Comparison of ENCODE assay signal across 21 cellular contexts in the genomic region with DNA sequence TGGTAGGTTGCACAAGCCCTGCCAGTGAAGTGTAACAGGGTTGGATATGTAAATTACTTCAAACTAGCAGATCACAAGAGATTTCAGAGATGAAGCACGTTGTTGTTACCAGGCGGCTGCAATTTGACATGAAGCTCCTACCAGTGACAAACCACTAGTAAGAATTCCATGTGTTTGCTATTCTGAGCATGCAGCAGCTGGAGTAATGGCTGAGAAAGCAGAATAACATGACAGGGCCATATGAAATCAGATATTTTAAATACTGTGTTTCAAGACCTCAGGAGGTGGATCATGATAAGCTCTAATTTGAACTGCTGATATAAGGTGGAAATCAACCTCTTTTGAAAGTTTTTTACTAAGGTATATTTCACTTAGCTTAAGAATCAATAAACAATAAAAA. TPM values are rescaled to one million over a fixed set of nuclear protein-coding genes. Genes with fewer than 3 reads are reported as not detected.
DNase-seq lines count a peak whose midpoint lies in the region; ATAC-seq, FAIRE-seq and TF ChIP-seq lines count a peak whose summit lies in the region.
"Had no signal": no experiment of that assay in that cellular context is flagged by ENCODE, and none has a peak within 500 bp of the region (broad histone marks: within the 10 kb centered on the region; RNA-seq: fewer than 3 reads in every experiment).

No MANE protein-coding gene starts in this region.

- H3K4me1 ChIP-seq in keratinocyte (ENCODE audit: control insufficient read depth, extremely low read depth, insufficient read depth, low read length) (no peaks in the 10 kb centered on the region), subcutaneous abdominal adipose tissue (ENCODE audit: control insufficient read depth in 5 of 5, insufficient read depth in 5 of 5, low read length in 5 of 5) (peaks cover 4 to 36% (median 24%) of the 10 kb centered on the region in 5 donors), adrenal gland (replicated peaks in 1 of 2) (no peaks in the 10 kb centered on the region)
- H3K4me1 ChIP-seq: HAP-1 had no signal

- no peaks in the 10 kb centered on the region for H3K9me1 ChIP-seq in keratinocyte (ENCODE audit: control insufficient read depth, extremely low read depth, insufficient read depth, low read length)

- TF ChIP-seq CTCF in keratinocyte (optimal IDR thresholded peaks at IDR 0.05 in 1 of 3, IDR thresholded peaks at IDR 0.05 in 1 of 3, conservative IDR thresholded peaks at IDR 0.05 in 1 of 3; ENCODE audit: extremely low read depth in 1 of 3, insufficient read depth in 2 of 3, low read length in 3 of 3) = no peak
- TF ChIP-seq CTCF in neural cell (IDR thresholded peaks at IDR 0.05; ENCODE audit: poor library complexity, severe bottlenecking) = no peak
- no peak for TF ChIP-seq CTCF in adrenal gland (IDR thresholded peaks at IDR 0.05)

- H3K4me2 ChIP-seq in keratinocyte (ENCODE audit: control insufficient read depth, extremely low read depth, insufficient read depth, low read depth, low read length) (no peak overlapping the region), neural cell (ENCODE audit: low read length) (no peak overlapping the region)

- intact Hi-C loops in adrenal gland (cut with DNase I) = loop anchor here (10.0 kb wide), 1 partner anchor 75 kb away; no protein-coding TSS in a partner anchor

- H3K4me3 ChIP-seq in keratinocyte (ENCODE audit: control insufficient read depth in 2 of 3, extremely low read depth in 1 of 3, insufficient read depth in 2 of 3, low read depth in 1 of 3, low read length in 3 of 3) (no peak overlapping the region), neural cell (ENCODE audit: low read length) (peak overlapping the region; percentile 38), subcutaneous abdominal adipose tissue (ENCODE audit: low read depth in 1 of 5, low read length in 5 of 5) (no peak overlapping the region), adrenal gland (no peak overlapping the region)
- H3K4me3 ChIP-seq: GM23248, HAP-1 had no signal

- H3K27ac ChIP-seq in keratinocyte (ENCODE audit: control insufficient read depth, insufficient read depth, low read length) = no peak overlapping the region
- peak overlapping the region; percentile 48 for H3K27ac ChIP-seq in neural cell (ENCODE audit: low read length)
- H3K27ac ChIP-seq in subcutaneous abdominal adipose tissue (ENCODE audit: low read depth, low read length) = peak overlapping the region; percentile 34
- no peak overlapping the region for H3K27ac ChIP-seq in adrenal gland
- H3K27ac ChIP-seq: GM23248, HL-60, RWPE1 had no signal

- H4K20me1 ChIP-seq in keratinocyte (ENCODE audit: control insufficient read depth, extremely low read depth, insufficient read depth, low read length) = no peaks in the 10 kb centered on the region
- H4K20me1 ChIP-seq in neural cell (ENCODE audit: insufficient read depth) = no peaks in the 10 kb centered on the region

- no peaks in the 10 kb centered on the region for H3F3A ChIP-seq in neural cell (ENCODE audit: insufficient read depth, low read length, poor library complexity, severe bottlenecking)

- H3K9ac ChIP-seq in keratinocyte (ENCODE audit: control insufficient read depth, extremely low read depth, insufficient read depth, low read length) = no peak overlapping the region
- peak overlapping the region; percentile 1 for H3K9ac ChIP-seq in neural cell (ENCODE audit: low read length)
- no peak overlapping the region for H3K9ac ChIP-seq in subcutaneous abdominal adipose tissue (ENCODE audit: low read length in 5 of 5)
- H3K9ac ChIP-seq: GM23248 had no signal

- no peaks in the 10 kb centered on the region for H3K9me3 ChIP-seq in keratinocyte (ENCODE audit: control insufficient read depth, low read depth, low read length)
- no peaks in the 10 kb centered on the region for H3K9me3 ChIP-seq in neural cell (ENCODE audit: low read length)
- H3K9me3 ChIP-seq in subcutaneous abdominal adipose tissue (ENCODE audit: control insufficient read depth in 5 of 5, low read length in 5 of 5) = no peaks in the 10 kb centered on the region
- no peaks in the 10 kb centered on the region for H3K9me3 ChIP-seq in adrenal gland (replicated peaks in 1 of 3)
- H3K9me3 ChIP-seq: HAP-1 had no signal

- no peak for TF ChIP-seq RAD21 in neural cell (conservative IDR thresholded peaks at IDR 0.05)

- peak; percentile 39 for TF ChIP-seq EP300 in neural cell (conservative IDR thresholded peaks at IDR 0.05; ENCODE audit: poor library complexity, severe bottlenecking)

- ATAC-seq in GM18907 (IDR thresholded peaks at IDR 0.05; ENCODE audit: unreplicated experiment) = no peak
- ATAC-seq: SK-N-SH treated with all-trans-retinoic acid at 6 μM for 48 hours had no signal

- no peak for TF ChIP-seq POLR2A in adrenal gland (IDR thresholded peaks at IDR 0.05)

- H3K36me3 ChIP-seq in keratinocyte (ENCODE audit: control insufficient read depth in 2 of 2, extremely low read depth in 1 of 2, insufficient read depth in 2 of 2, low read length in 2 of 2) = no peaks in the 10 kb centered on the region
- no peaks in the 10 kb centered on the region for H3K36me3 ChIP-seq in neural cell (ENCODE audit: insufficient read depth, low read length)
- H3K36me3 ChIP-seq in subcutaneous abdominal adipose tissue (ENCODE audit: control insufficient read depth in 5 of 5, insufficient read depth in 5 of 5, low read length in 5 of 5) = peaks cover 0 to 9% (median 0%) of the 10 kb centered on the region in 5 donors
- no peaks in the 10 kb centered on the region for H3K36me3 ChIP-seq in adrenal gland (replicated peaks in 1 of 2)
- H3K36me3 ChIP-seq: HAP-1 had no signal

- no peaks in the 10 kb centered on the region for H3K79me2 ChIP-seq in keratinocyte (ENCODE audit: control insufficient read depth, insufficient read depth, low read length)
- peaks cover 12% of the 10 kb centered on the region for H3K79me2 ChIP-seq in neural cell (replicated peaks; ENCODE audit: insufficient read depth, low read length)

- DNase-seq in NCI-H526 (lab: John Stamatoyannopoulos, UW) (peak; percentile 14 to 64), keratinocyte (ENCODE audit: low read depth, low spot score) (no peak), dedifferentiated amniotic fluid mesenchymal stem cell (ENCODE audit: extremely low spot score) (no peak), adrenal gland (no peak)
- DNase-seq: ACHN; C1 segment of cervical spinal cord; CD8-positive, alpha-beta memory T cell; DMS79 treated with DMSO at 0.1 percent for 48 hours; GM23248; NCI-H1436; NCI-H1930; NCI-H446; SIG-M5 had no signal

- WGBS in adrenal gland, 4 donors = 88 to 100% (median 92%) methylated on average over 2 of the region's 2 CpGs

- FAIRE-seq in keratinocyte (lab: Jason Lieb, UNC) = peak; percentile 26
- FAIRE-seq: D721Med had no signal

- dilution Hi-C loops in keratinocyte (cut with MboI; ENCODE audit: extremely low pct_ligation_motif_present, low sequenced_read_pairs) = no loop called here

- no peaks in the 10 kb centered on the region for H3K9me2 ChIP-seq in neural cell (ENCODE audit: insufficient read depth, low read length)

- no peak overlapping the region for H2AFZ ChIP-seq in keratinocyte (ENCODE audit: control insufficient read depth, low read length)
- H2AFZ ChIP-seq in neural cell (ENCODE audit: low read depth, low read length) = no peak overlapping the region
- H2AFZ ChIP-seq: GM23248 had no signal

- H3K27me3 ChIP-seq in keratinocyte (ENCODE audit: control insufficient read depth, extremely low read depth, insufficient read depth, low read length) (no peaks in the 10 kb centered on the region), neural cell (ENCODE audit: insufficient read depth, low read depth, low read length) (no peaks in the 10 kb centered on the region), subcutaneous abdominal adipose tissue (ENCODE audit: control insufficient read depth in 5 of 5, insufficient read depth in 4 of 5, low read length in 5 of 5) (no peaks in the 10 kb centered on the region), adrenal gland (no peaks in the 10 kb centered on the region)

TF ChIP-seq in neural cell, 6 proteins besides CTCF, POLR2A, EP300 and RAD21 (continues in another document):
- TF ChIP-seq POLR2AphosphoS5 (IDR thresholded peaks at IDR 0.05) (no peak), TAF1 (IDR thresholded peaks at IDR 0.05; ENCODE audit: low read depth) (no peak), EZH2 (IDR thresholded peaks at IDR 0.05; ENCODE audit: borderline replicate concordance, insufficient read depth, low read length, poor library complexity, severe bottlenecking) (no peak), MXI1 (conservative IDR thresholded peaks at IDR 0.05; ENCODE audit: poor library complexity, severe bottlenecking) (peak; percentile 70), SMC3 (conservative IDR thresholded peaks at IDR 0.05; ENCODE audit: poor library complexity) (peak; percentile 17)

RNA-seq across cellular contexts. Expression of a gene that starts 11.5 kb away (rescaled TPM):
- polyA plus RNA-seq in keratinocyte = 40.1 to 51.9 TPM (median 41.2 TPM) in 3 replicates
- polyA plus RNA-seq in keratinocyte (2011; ENCODE audit: low read depth) = 23.9 TPM
- polyA plus RNA-seq in keratinocyte (2011; cell fraction: cytosol; rRNA removed) = 24.1 and 30.0 TPM in 2 replicates
- polyA plus RNA-seq in keratinocyte (2011; cell fraction: nucleus; rRNA removed) = 46.3 and 52.2 TPM in 2 replicates
- 22.9 and 44.3 TPM in 2 replicates for polyA plus RNA-seq in keratinocyte (2012; ENCODE audit: low replicate concordance)
- 73.2 to 137 TPM (median 135 TPM) in 3 replicates for polyA minus RNA-seq in keratinocyte
- 60.0 TPM for polyA minus RNA-seq in keratinocyte (2011; cell fraction: cytosol; rRNA and poly(A)+ RNA removed)
- polyA minus RNA-seq in keratinocyte (2011; cell fraction: nucleus; rRNA and poly(A)+ RNA removed) = 57.0 and 88.8 TPM in 2 replicates
- polyA plus RNA-seq in neural cell = 4.7 and 24.4 TPM in 2 replicates
- polyA minus RNA-seq in neural cell = 14.4 and 28.1 TPM in 2 replicates
- 10 to 100 TPM; 27.9 to 68.8 (median 53.1) TPM for total RNA-seq in adrenal gland
- polyA plus RNA-seq in adrenal gland = 10 to 100 TPM in 2 of 3 donors, 1 to 10 TPM in 1; 6.9 to 19.5 (median 15.2) TPM
- polyA plus RNA-seq: CD8-positive, alpha-beta memory T cell had no signal

Comparison
In these comparisons a context has a peak if more than half of its experiments do, and no peak if none do; other contexts are left out.
1. DNase-seq: peak in NCI-H526 (2 of 2); none in keratinocyte (single experiment), dedifferentiated amniotic fluid mesenchymal stem cell (single experiment) and adrenal gland (0 of 7).
2. H3K27ac ChIP-seq: peak in neural cell (single experiment) and subcutaneous abdominal adipose tissue (single experiment); none in keratinocyte (single experiment) and adrenal gland (0 of 5).